In genomic region chr14:73709904-73710469, GRCh38 we compare ENCODE assay signal across 1 cellular context.
TF ChIP-seq lines count a peak whose summit lies in the region.

No MANE protein-coding gene starts in this region.

TF ChIP-seq in IMR-90, 13 proteins besides CTCF, POLR2A, EP300 and RAD21:
- no peak for TF ChIP-seq CHD1 (IDR thresholded peaks at IDR 0.05; ENCODE audit: low read depth, low read length)
- no peak for TF ChIP-seq NFE2L2 (IDR thresholded peaks at IDR 0.05; ENCODE audit: low read depth, low read length)
- no peak for TF ChIP-seq MAZ (IDR thresholded peaks at IDR 0.05; ENCODE audit: borderline replicate concordance, low read depth, low read length)
- no peak for TF ChIP-seq BHLHE40 (IDR thresholded peaks at IDR 0.05; ENCODE audit: low read depth, low read length)
- no peak for TF ChIP-seq FOS (IDR thresholded peaks at IDR 0.05; ENCODE audit: low read depth, low read length)
- TF ChIP-seq MAFK (IDR thresholded peaks at IDR 0.05; ENCODE audit: low read depth, low read length): no peak
- no peak for TF ChIP-seq CEBPB (IDR thresholded peaks at IDR 0.05; ENCODE audit: low read depth, low read length)
- TF ChIP-seq RFX5 (IDR thresholded peaks at IDR 0.05; ENCODE audit: low read depth, low read length): no peak
- TF ChIP-seq USF2 (IDR thresholded peaks at IDR 0.05; ENCODE audit: low read depth, low read length): no peak
- TF ChIP-seq SMC3 (IDR thresholded peaks at IDR 0.05; ENCODE audit: low read depth, low read length): no peak
- no peak for TF ChIP-seq MXI1 (IDR thresholded peaks at IDR 0.05; ENCODE audit: borderline replicate concordance, low read depth, low read length)
- TF ChIP-seq RCOR1 (IDR thresholded peaks at IDR 0.05; ENCODE audit: insufficient replicate concordance, low read length): no peak
- TF ChIP-seq ELK1 (IDR thresholded peaks at IDR 0.05; ENCODE audit: borderline replicate concordance, low read depth, low read length): no peak
